In the genomic region with DNA sequence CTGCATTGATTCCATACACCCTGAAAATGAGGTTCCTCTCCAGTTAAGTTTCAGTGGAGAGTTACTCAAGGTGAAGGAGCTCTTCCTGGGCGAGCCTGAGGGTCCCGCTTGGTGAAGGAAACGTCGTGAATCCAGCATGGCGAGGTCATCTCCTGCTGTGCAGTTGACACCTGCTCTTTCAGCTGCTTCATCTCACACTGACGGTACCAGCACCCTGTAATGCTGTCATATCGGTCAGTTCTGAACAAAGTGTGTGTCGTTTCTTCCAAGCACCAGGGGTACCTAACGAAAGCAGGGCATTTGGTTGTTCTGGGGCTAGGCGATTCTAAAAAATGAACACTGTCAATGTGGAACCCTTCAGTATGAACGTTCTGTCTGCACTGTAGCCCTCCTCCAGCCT, we compare ENCODE assay signal across 2 cellular contexts.
TF ChIP-seq lines count a peak whose summit lies in the region.

No MANE protein-coding gene starts in this region.

TF ChIP-seq in SK-N-SH, 30 proteins besides CTCF, POLR2A, EP300 and RAD21:
- TF ChIP-seq POLR2AphosphoS5 (IDR thresholded peaks at IDR 0.05; ENCODE audit: low read depth, low read length) (peak; percentile 10; the same call in 1 of the 2 replicates), JUND (IDR thresholded peaks at IDR 0.05) (no peak)

TF ChIP-seq in SK-N-SH treated with all-trans-retinoic acid at 6 μM for 48 hours, 23 proteins besides CTCF, POLR2A, EP300 and RAD21:
- TF ChIP-seq ZFP30 (CRISPR knock-in tag; IDR thresholded peaks at IDR 0.05), result no peak
- TF ChIP-seq, protein P1, sequence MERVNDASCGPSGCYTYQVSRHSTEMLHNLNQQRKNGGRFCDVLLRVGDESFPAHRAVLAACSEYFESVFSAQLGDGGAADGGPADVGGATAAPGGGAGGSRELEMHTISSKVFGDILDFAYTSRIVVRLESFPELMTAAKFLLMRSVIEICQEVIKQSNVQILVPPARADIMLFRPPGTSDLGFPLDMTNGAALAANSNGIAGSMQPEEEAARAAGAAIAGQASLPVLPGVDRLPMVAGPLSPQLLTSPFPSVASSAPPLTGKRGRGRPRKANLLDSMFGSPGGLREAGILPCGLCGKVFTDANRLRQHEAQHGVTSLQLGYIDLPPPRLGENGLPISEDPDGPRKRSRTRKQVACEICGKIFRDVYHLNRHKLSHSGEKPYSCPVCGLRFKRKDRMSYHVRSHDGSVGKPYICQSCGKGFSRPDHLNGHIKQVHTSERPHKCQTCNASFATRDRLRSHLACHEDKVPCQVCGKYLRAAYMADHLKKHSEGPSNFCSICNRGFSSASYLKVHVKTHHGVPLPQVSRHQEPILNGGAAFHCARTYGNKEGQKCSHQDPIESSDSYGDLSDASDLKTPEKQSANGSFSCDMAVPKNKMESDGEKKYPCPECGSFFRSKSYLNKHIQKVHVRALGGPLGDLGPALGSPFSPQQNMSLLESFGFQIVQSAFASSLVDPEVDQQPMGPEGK (CRISPR knock-in tag; IDR thresholded peaks at IDR 0.05; ENCODE audit: borderline replicate concordance), result no peak
- TF ChIP-seq, protein P2, sequence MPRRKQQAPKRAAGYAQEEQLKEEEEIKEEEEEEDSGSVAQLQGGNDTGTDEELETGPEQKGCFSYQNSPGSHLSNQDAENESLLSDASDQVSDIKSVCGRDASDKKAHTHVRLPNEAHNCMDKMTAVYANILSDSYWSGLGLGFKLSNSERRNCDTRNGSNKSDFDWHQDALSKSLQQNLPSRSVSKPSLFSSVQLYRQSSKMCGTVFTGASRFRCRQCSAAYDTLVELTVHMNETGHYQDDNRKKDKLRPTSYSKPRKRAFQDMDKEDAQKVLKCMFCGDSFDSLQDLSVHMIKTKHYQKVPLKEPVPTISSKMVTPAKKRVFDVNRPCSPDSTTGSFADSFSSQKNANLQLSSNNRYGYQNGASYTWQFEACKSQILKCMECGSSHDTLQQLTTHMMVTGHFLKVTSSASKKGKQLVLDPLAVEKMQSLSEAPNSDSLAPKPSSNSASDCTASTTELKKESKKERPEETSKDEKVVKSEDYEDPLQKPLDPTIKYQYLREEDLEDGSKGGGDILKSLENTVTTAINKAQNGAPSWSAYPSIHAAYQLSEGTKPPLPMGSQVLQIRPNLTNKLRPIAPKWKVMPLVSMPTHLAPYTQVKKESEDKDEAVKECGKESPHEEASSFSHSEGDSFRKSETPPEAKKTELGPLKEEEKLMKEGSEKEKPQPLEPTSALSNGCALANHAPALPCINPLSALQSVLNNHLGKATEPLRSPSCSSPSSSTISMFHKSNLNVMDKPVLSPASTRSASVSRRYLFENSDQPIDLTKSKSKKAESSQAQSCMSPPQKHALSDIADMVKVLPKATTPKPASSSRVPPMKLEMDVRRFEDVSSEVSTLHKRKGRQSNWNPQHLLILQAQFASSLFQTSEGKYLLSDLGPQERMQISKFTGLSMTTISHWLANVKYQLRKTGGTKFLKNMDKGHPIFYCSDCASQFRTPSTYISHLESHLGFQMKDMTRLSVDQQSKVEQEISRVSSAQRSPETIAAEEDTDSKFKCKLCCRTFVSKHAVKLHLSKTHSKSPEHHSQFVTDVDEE (CRISPR knock-in tag; IDR thresholded peaks at IDR 0.05), result no peak
- no peak for TF ChIP-seq SNAI2 (CRISPR knock-in tag; IDR thresholded peaks at IDR 0.05)
- no peak for TF ChIP-seq ZNF70 (CRISPR knock-in tag; IDR thresholded peaks at IDR 0.05)
- TF ChIP-seq, protein P3, sequence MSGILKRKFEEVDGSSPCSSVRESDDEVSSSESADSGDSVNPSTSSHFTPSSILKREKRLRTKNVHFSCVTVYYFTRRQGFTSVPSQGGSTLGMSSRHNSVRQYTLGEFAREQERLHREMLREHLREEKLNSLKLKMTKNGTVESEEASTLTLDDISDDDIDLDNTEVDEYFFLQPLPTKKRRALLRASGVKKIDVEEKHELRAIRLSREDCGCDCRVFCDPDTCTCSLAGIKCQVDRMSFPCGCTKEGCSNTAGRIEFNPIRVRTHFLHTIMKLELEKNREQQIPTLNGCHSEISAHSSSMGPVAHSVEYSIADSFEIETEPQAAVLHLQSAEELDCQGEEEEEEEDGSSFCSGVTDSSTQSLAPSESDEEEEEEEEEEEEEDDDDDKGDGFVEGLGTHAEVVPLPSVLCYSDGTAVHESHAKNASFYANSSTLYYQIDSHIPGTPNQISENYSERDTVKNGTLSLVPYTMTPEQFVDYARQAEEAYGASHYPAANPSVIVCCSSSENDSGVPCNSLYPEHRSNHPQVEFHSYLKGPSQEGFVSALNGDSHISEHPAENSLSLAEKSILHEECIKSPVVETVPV (CRISPR knock-in tag; IDR thresholded peaks at IDR 0.05), result no peak
- TF ChIP-seq GLIS3 (CRISPR knock-in tag; IDR thresholded peaks at IDR 0.05), result no peak
- no peak for TF ChIP-seq PPARA (CRISPR knock-in tag; IDR thresholded peaks at IDR 0.05; ENCODE audit: borderline replicate concordance)
- TF ChIP-seq ZC3H10 (CRISPR knock-in tag; IDR thresholded peaks at IDR 0.05), result no peak
- TF ChIP-seq ZNF565 (CRISPR knock-in tag; conservative IDR thresholded peaks at IDR 0.05; ENCODE audit: low read depth), result no peak
- no peak for TF ChIP-seq ZNF8 (CRISPR knock-in tag; IDR thresholded peaks at IDR 0.05)
- TF ChIP-seq ZFP3 (CRISPR knock-in tag; IDR thresholded peaks at IDR 0.05), result no peak
- TF ChIP-seq ESRRG (CRISPR knock-in tag; IDR thresholded peaks at IDR 0.05), result no peak
